In genomic region chr1:204087893-204088528, GRCh38 we compare ENCODE assay signal across 13 cellular contexts. TPM values are rescaled to one million over a fixed set of nuclear protein-coding genes. Genes with fewer than 3 reads are reported as not detected.
DNase-seq lines count a peak whose midpoint lies in the region; ATAC-seq and TF ChIP-seq lines count a peak whose summit lies in the region.
"Had no signal": no experiment of that assay in that cellular context is flagged by ENCODE, and none has a peak within 500 bp of the region (broad histone marks: within the 10 kb centered on the region; RNA-seq: fewer than 3 reads in every experiment).

No MANE protein-coding gene starts in this region.

- H3K27ac Mint-ChIP-seq in chondrocyte (ENCODE audit: unreplicated experiment), result no peak overlapping the region
- H3K27ac Mint-ChIP-seq in stimulated activated effector memory CD8-positive, alpha-beta T cell treated with anti-CD3 and anti-CD28 coated beads, Interleukin-12 subunit alpha, Interleukin-12 subunit beta, amount 100 ng/mL, for 72 hours, result peak overlapping the region; percentile 82
- no peak overlapping the region for H3K27ac Mint-ChIP-seq in CD4-positive, alpha-beta T cell
- H3K27ac Mint-ChIP-seq: activated naive CD4-positive, alpha-beta T cell treated with anti-CD3 and anti-CD28 coated beads for 36 hours; CD14-positive monocyte had no signal

- H3F3A ChIP-seq in Loucy (ENCODE audit: low read depth), result 0 out of 2 replicates have a peak, but pooled peaks cover 3% of the 10 kb centered on the region

- peak overlapping the region; percentile 9 for H3K4ac ChIP-seq in mesenchymal stem cell (ENCODE audit: low read depth in 1 of 2, low read length in 2 of 2)

- H3K9me3 Mint-ChIP-seq in chondrocyte (ENCODE audit: low read depth), result no peaks in the 10 kb centered on the region
- no peaks in the 10 kb centered on the region for H3K9me3 Mint-ChIP-seq in stimulated activated effector memory CD8-positive, alpha-beta T cell treated with anti-CD3 and anti-CD28 coated beads, Interleukin-12 subunit alpha, Interleukin-12 subunit beta, amount 100 ng/mL, for 72 hours
- no peaks in the 10 kb centered on the region for H3K9me3 Mint-ChIP-seq in CD4-positive, alpha-beta T cell
- H3K9me3 Mint-ChIP-seq: activated CD4-positive, alpha-beta T cell treated with anti-CD3 and anti-CD28 coated beads, Interleukin-2, amount 10 ng/mL, durations not matched to agents 7 days and 5 days; activated naive CD4-positive, alpha-beta T cell treated with anti-CD3 and anti-CD28 coated beads for 36 hours; CD14-positive monocyte had no signal

- no peak overlapping the region for H3K27ac ChIP-seq in mesenchymal stem cell (ENCODE audit: low read length, poor library complexity, severe bottlenecking)
- H3K27ac ChIP-seq in CD4-positive, alpha-beta T cell (ENCODE audit: low read depth, low read length), result no peak overlapping the region

- CTCF ChIA-PET in CD4-positive, alpha-beta T cell (lab: Charles Lee), result no interaction called here

- H3K4me3 Mint-ChIP-seq in chondrocyte (ENCODE audit: unreplicated experiment), result no peak overlapping the region
- peak overlapping the region; percentile 53 for H3K4me3 Mint-ChIP-seq in stimulated activated effector memory CD8-positive, alpha-beta T cell treated with anti-CD3 and anti-CD28 coated beads, Interleukin-12 subunit alpha, Interleukin-12 subunit beta, amount 100 ng/mL, for 72 hours
- H3K4me3 Mint-ChIP-seq in CD4-positive, alpha-beta T cell, result no peak overlapping the region
- H3K4me3 Mint-ChIP-seq: activated CD4-positive, alpha-beta T cell treated with anti-CD3 and anti-CD28 coated beads, Interleukin-2, amount 10 ng/mL, durations not matched to agents 7 days and 5 days; activated naive CD4-positive, alpha-beta T cell treated with anti-CD3 and anti-CD28 coated beads for 36 hours; CD14-positive monocyte had no signal

- H3K79me2 ChIP-seq in Loucy (ENCODE audit: insufficient read depth, low read length), result no peaks in the 10 kb centered on the region

- no peaks in the 10 kb centered on the region for H4K20me1 ChIP-seq in Loucy (ENCODE audit: insufficient read depth, low read length, poor library complexity, severe bottlenecking)

- peak; percentile 49 for DNase-seq in chondrocyte (ENCODE audit: low spot score)
- no peak for DNase-seq in mesenchymal stem cell
- no peak for DNase-seq in stimulated activated effector memory CD8-positive, alpha-beta T cell treated with anti-CD3 and anti-CD28 coated beads, Interleukin-12 subunit alpha, Interleukin-12 subunit beta, amount 100 ng/mL, for 72 hours (ENCODE audit: low spot score in 2 of 2)
- DNase-seq in CD4-positive, alpha-beta T cell, result no peak
- no peak for DNase-seq in cerebellar nuclear complex (lab: John Stamatoyannopoulos, UW)
- no peak for DNase-seq in NOMO-1 (lab: John Stamatoyannopoulos, UW; ENCODE audit: unreplicated experiment in 2 of 2)
- DNase-seq: activated CD4-positive, alpha-beta T cell treated with anti-CD3 and anti-CD28 coated beads, Interleukin-2, amount 10 ng/mL, durations not matched to agents 7 days and 5 days; activated naive CD4-positive, alpha-beta T cell treated with anti-CD3 and anti-CD28 coated beads for 36 hours; NCI-H2081 treated with DMSO at 0.1 percent for 48 hours; stimulated activated naive CD8-positive, alpha-beta T cell treated with anti-CD3 and anti-CD28 coated beads, Interleukin-15, Interleukin-2, amounts not matched to agents 100 U/mL and 50 U/mL, for 24 hours had no signal

- H3K79me1 ChIP-seq in mesenchymal stem cell (replicated peaks; ENCODE audit: low read length, poor library complexity, severe bottlenecking), result peaks cover 2% of the 10 kb centered on the region

- TF ChIP-seq CTCF in Loucy (conservative IDR thresholded peaks at IDR 0.05; ENCODE audit: low read length) (no peak), chondrocyte (IDR thresholded peaks at IDR 0.05) (no peak)
- TF ChIP-seq CTCF in CD4-positive, alpha-beta T cell (IDR thresholded peaks at IDR 0.05), result no peak

- intact Hi-C loops in CD4-positive, alpha-beta T cell (cut with DNase I, micrococcal nuclease), result no loop called here

- H3K9me2 ChIP-seq in Loucy (replicated peaks; ENCODE audit: low read depth, low read length), result no peaks in the 10 kb centered on the region

- peak overlapping the region in 1 of 2 experiments; percentile 17 for H2BK12ac ChIP-seq in mesenchymal stem cell (ENCODE audit: low read length in 2 of 2)

- H4K8ac ChIP-seq in mesenchymal stem cell (ENCODE audit: low read length), result peak overlapping the region; percentile 43

- no peak overlapping the region for H3K18ac ChIP-seq in mesenchymal stem cell (ENCODE audit: low read depth in 1 of 2, low read length in 2 of 2)

- H3K14ac ChIP-seq in mesenchymal stem cell (ENCODE audit: low read length in 2 of 2), result no peak overlapping the region

- POLR2A ChIA-PET in CD4-positive, alpha-beta T cell (lab: Charles Lee), result no interaction called here

- H3K4me2 ChIP-seq in Loucy (ENCODE audit: low read depth, low read length, poor library complexity, severe bottlenecking) (peak overlapping the region; percentile 48), mesenchymal stem cell (ENCODE audit: low read length, poor library complexity, severe bottlenecking) (no peak overlapping the region)

- peak overlapping the region; percentile 88 for H2BK15ac ChIP-seq in mesenchymal stem cell (ENCODE audit: low read depth, poor library complexity, severe bottlenecking)

- H3K4me3 ChIP-seq in Loucy (ENCODE audit: low read length, poor library complexity, severe bottlenecking) (peak overlapping the region; percentile 0), mesenchymal stem cell (ENCODE audit: insufficient read depth in 1 of 2, low read depth in 1 of 2, low read length in 2 of 2) (no peak overlapping the region)

- peak overlapping the region; percentile 94 for H2BK120ac ChIP-seq in mesenchymal stem cell (ENCODE audit: low read depth, low read length)

- H3K9me3 ChIP-seq in Loucy (ENCODE audit: insufficient read depth, low read depth, low read length) (no peaks in the 10 kb centered on the region), mesenchymal stem cell (ENCODE audit: control insufficient read depth, low read length) (no peaks in the 10 kb centered on the region)
- H3K9me3 ChIP-seq in CD4-positive, alpha-beta T cell (ENCODE audit: control insufficient read depth, low read length), result no peaks in the 10 kb centered on the region

- H3K4me1 ChIP-seq in Loucy (ENCODE audit: insufficient read depth, low read length, poor library complexity, severe bottlenecking) (peaks cover 56% of the 10 kb centered on the region), mesenchymal stem cell (ENCODE audit: control insufficient read depth, insufficient read depth, low read depth, low read length) (peaks cover 9% of the 10 kb centered on the region)

- no peak overlapping the region for H2BK5ac ChIP-seq in mesenchymal stem cell (ENCODE audit: low read depth, low read length, poor library complexity, severe bottlenecking)

- H2AK5ac ChIP-seq in mesenchymal stem cell (ENCODE audit: low read length, severe bottlenecking), result no peak overlapping the region

- no peak overlapping the region for H2AFZ ChIP-seq in Loucy (ENCODE audit: low read length)
- H2AFZ ChIP-seq in mesenchymal stem cell (ENCODE audit: low read depth, low read length), result no peak overlapping the region

- H3K9ac ChIP-seq in Loucy (ENCODE audit: low read depth, low read length, poor library complexity, severe bottlenecking), result peak overlapping the region; percentile 59
- no peak overlapping the region for H3K9ac ChIP-seq in mesenchymal stem cell (ENCODE audit: low read length)

- H3K27me3 ChIP-seq in Loucy (ENCODE audit: insufficient read depth, low read length, poor library complexity, severe bottlenecking) (no peaks in the 10 kb centered on the region), mesenchymal stem cell (ENCODE audit: control insufficient read depth in 1 of 2, insufficient read depth in 1 of 2, low read length in 2 of 2) (no peaks in the 10 kb centered on the region)
- H3K27me3 ChIP-seq in CD4-positive, alpha-beta T cell (ENCODE audit: control insufficient read depth, insufficient read depth, low read length), result no peaks in the 10 kb centered on the region

- no peaks in the 10 kb centered on the region for H3K36me3 Mint-ChIP-seq in chondrocyte (ENCODE audit: low read depth)
- no peaks in the 10 kb centered on the region for H3K36me3 Mint-ChIP-seq in stimulated activated effector memory CD8-positive, alpha-beta T cell treated with anti-CD3 and anti-CD28 coated beads, Interleukin-12 subunit alpha, Interleukin-12 subunit beta, amount 100 ng/mL, for 72 hours
- no peaks in the 10 kb centered on the region for H3K36me3 Mint-ChIP-seq in CD4-positive, alpha-beta T cell (ENCODE audit: low read depth)
- H3K36me3 Mint-ChIP-seq: CD14-positive monocyte had no signal

- peak; percentile 4 for ATAC-seq in stimulated activated effector memory CD8-positive, alpha-beta T cell treated with anti-CD3 and anti-CD28 coated beads, Interleukin-12 subunit alpha, Interleukin-12 subunit beta, amount 100 ng/mL, for 72 hours
- ATAC-seq in GM19467 (IDR thresholded peaks at IDR 0.05; ENCODE audit: unreplicated experiment), result no peak
- ATAC-seq in CD4-positive, alpha-beta T cell (ENCODE audit: poor library complexity), result no peak
- ATAC-seq: stimulated activated naive CD8-positive, alpha-beta T cell treated with anti-CD3 and anti-CD28 coated beads, Interleukin-15, Interleukin-2, amounts not matched to agents 100 U/mL and 50 U/mL, for 24 hours had no signal

- WGBS in mesenchymal stem cell, result 93% methylated on average over 7 of the region's 7 CpGs

- no peak overlapping the region for H4K91ac ChIP-seq in mesenchymal stem cell (ENCODE audit: low read length)

- H3K4me1 Mint-ChIP-seq in chondrocyte (ENCODE audit: low read depth), result peaks cover 15% of the 10 kb centered on the region
- H3K4me1 Mint-ChIP-seq in stimulated activated effector memory CD8-positive, alpha-beta T cell treated with anti-CD3 and anti-CD28 coated beads, Interleukin-12 subunit alpha, Interleukin-12 subunit beta, amount 100 ng/mL, for 72 hours, result peaks cover 64% of the 10 kb centered on the region
- no peaks in the 10 kb centered on the region for H3K4me1 Mint-ChIP-seq in CD4-positive, alpha-beta T cell (ENCODE audit: low read depth)
- H3K4me1 Mint-ChIP-seq: activated CD4-positive, alpha-beta T cell treated with anti-CD3 and anti-CD28 coated beads, Interleukin-2, amount 10 ng/mL, durations not matched to agents 7 days and 5 days; CD14-positive monocyte had no signal

- no peak overlapping the region for H3K23ac ChIP-seq in mesenchymal stem cell (ENCODE audit: low read length in 2 of 2)

- H3K27me3 Mint-ChIP-seq in chondrocyte (ENCODE audit: low read depth), result no peaks in the 10 kb centered on the region
- no peaks in the 10 kb centered on the region for H3K27me3 Mint-ChIP-seq in CD4-positive, alpha-beta T cell
- H3K27me3 Mint-ChIP-seq: activated CD4-positive, alpha-beta T cell treated with anti-CD3 and anti-CD28 coated beads, Interleukin-2, amount 10 ng/mL, durations not matched to agents 7 days and 5 days had no signal

- H3K36me3 ChIP-seq in Loucy (ENCODE audit: insufficient read depth, low read length) (no peaks in the 10 kb centered on the region), mesenchymal stem cell (ENCODE audit: control insufficient read depth in 1 of 2, insufficient read depth in 2 of 2, low read depth in 1 of 2, low read length in 2 of 2) (no peaks in the 10 kb centered on the region)

RNA-seq across cellular contexts. Expression of gene SOX13, which starts 15.1 kb away (rescaled TPM):
- total RNA-seq in chondrocyte, result 3.6 to 9.1 TPM (median 7.6 TPM) in 3 replicates
- polyA plus RNA-seq in mesenchymal stem cell (2013, experiment 1 of 2), result 5.9 TPM
- polyA plus RNA-seq in mesenchymal stem cell (2013, experiment 2 of 2), result 5.8 TPM
- 1 to 10 TPM; 1.8 to 1.9 TPM for total RNA-seq in CD4-positive, alpha-beta T cell
- polyA plus RNA-seq: CD14-positive monocyte had no signal
